9 cellular contexts compared by ENCODE assay signal in the genomic region with DNA sequence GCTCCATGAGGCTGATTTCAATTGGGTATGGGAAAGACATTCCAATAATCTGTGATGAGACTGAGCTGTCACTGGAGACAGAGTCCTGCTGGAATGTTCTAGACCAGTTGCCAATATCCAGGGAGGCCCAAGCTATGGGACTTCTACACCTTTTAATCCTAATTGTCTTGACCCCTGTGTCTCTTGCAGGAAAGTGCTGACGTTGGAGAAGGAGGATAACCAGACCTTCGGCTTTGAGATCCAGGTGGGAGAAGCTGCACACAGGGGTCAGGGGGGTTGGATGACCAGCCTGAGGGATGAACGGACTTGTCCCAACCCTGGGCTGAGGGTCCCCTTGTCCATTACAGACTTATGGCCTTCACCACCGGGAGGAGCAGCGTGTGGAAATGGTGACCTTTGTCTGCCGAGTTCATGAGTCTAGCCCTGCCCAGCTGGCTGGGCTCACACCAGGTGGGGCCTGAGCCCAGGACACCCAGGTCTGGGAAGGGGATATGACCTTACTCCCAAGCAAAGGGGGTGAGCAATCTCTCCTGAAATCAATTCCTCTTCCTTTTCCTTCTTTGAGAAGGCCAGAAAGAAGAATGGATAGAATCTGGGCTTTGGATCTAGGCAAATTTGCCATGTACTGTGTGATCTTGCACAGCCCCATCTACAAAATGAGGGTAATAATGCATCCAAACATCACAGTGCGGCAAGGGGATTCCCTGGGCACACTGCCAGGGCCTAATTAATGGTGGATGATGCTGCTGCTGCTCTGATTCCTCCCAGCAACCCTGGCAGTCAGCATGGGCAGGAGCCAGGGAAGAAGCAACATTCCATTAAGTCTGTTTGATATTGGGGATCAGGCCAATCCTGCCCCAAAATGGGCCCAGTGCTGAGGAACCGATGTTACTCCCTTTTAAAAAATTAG. TPM values are rescaled to one million over a fixed set of nuclear protein-coding genes. Genes with fewer than 3 reads are reported as not detected.
DNase-seq lines count a peak whose midpoint lies in the region.
"Had no signal": no experiment of that assay in that cellular context is flagged by ENCODE, and none has a peak within 500 bp of the region (broad histone marks: within the 10 kb centered on the region; RNA-seq: fewer than 3 reads in every experiment).

No MANE protein-coding gene starts in this region.

- H3K27ac ChIP-seq in SK-N-MC: 0 out of 2 replicates have a peak overlapping the region, but pooled peaks have one; percentile 50

- H3K9me3 ChIP-seq in SK-N-MC (ENCODE audit: low read depth, low read length) (no peaks in the 10 kb centered on the region), iPS-15b (ENCODE audit: control insufficient read depth, insufficient read depth, low read length) (no peaks in the 10 kb centered on the region), skeletal muscle satellite cell (replicated peaks; ENCODE audit: low read length) (no peaks in the 10 kb centered on the region)

- DNase-seq in H7: peak; percentile 39
- no peak for DNase-seq in SK-N-MC (ENCODE audit: low read depth, low spot score)
- DNase-seq in activated effector memory CD4-positive, alpha-beta T cell treated with Interleukin-2 at 50 U/mL for 16 hours: no peak
- no peak for DNase-seq in kidney tubule cell (ENCODE audit: low spot score)
- no peak for DNase-seq in stimulated activated CD8-positive, alpha-beta memory T cell treated with anti-CD3 and anti-CD28 coated beads, Interleukin-4, amount 100 ng/mL, for 48 hours
- DNase-seq in A172 (ENCODE audit: low spot score): no peak
- DNase-seq: GDM1 had no signal

- H3K9ac ChIP-seq in SK-N-MC (ENCODE audit: insufficient read length) (peak overlapping the region; percentile 26), iPS-15b (ENCODE audit: low read depth, low read length) (peak overlapping the region; percentile 37), skeletal muscle satellite cell (ENCODE audit: low read depth, low read length) (peak overlapping the region; percentile 45)

- H3K36me3 ChIP-seq in H7 (replicated peaks; ENCODE audit: control insufficient read depth, insufficient read depth, low read length) (no peaks in the 10 kb centered on the region), SK-N-MC (ENCODE audit: insufficient read depth, low read length) (peaks cover 10% of the 10 kb centered on the region; the same call in 1 of the 2 replicates), iPS-15b (ENCODE audit: control insufficient read depth, insufficient read depth, low read length) (no peaks in the 10 kb centered on the region), skeletal muscle satellite cell (ENCODE audit: insufficient read depth, low read length) (no peaks in the 10 kb centered on the region)

- H3K4me2 ChIP-seq in skeletal muscle satellite cell (ENCODE audit: low read length): peak overlapping the region; percentile 28

- no peak overlapping the region for H3K4me3 ChIP-seq in H7 (ENCODE audit: insufficient read depth, low read depth, low read length)
- no peak overlapping the region for H3K4me3 ChIP-seq in SK-N-MC
- H3K4me3 ChIP-seq in iPS-15b (ENCODE audit: low read depth, low read length): peak overlapping the region; percentile 8
- H3K4me3 ChIP-seq in skeletal muscle satellite cell (ENCODE audit: low read length): peak overlapping the region; percentile 7

- peaks cover 17% of the 10 kb centered on the region for H3K4me1 ChIP-seq in iPS-15b (ENCODE audit: control insufficient read depth, insufficient read depth, low read length)
- peaks cover 30% of the 10 kb centered on the region for H3K4me1 ChIP-seq in skeletal muscle satellite cell (ENCODE audit: control insufficient read depth, insufficient read depth, low read length)

- peaks cover 52% of the 10 kb centered on the region for H3K27me3 ChIP-seq in H7 (ENCODE audit: control insufficient read depth, insufficient read depth, low read length)
- peaks cover 68% of the 10 kb centered on the region for H3K27me3 ChIP-seq in iPS-15b (ENCODE audit: control insufficient read depth, insufficient read depth, low read length)
- H3K27me3 ChIP-seq in skeletal muscle satellite cell (ENCODE audit: control insufficient read depth, insufficient read depth, low read length): peaks cover 11% of the 10 kb centered on the region

RNA-seq across cellular contexts. Expression of a gene that starts 4.2 kb away (rescaled TPM):
- total RNA-seq in H7 (2014; rRNA removed; shearing (Covaris generic)): 2.2 and 3.6 TPM in 2 replicates
- 3.5 and 7.9 TPM in 2 replicates for total RNA-seq in skeletal muscle satellite cell (2012; rRNA removed)
- 2.3 and 3.3 TPM in 2 replicates for total RNA-seq in A172 (2014; rRNA removed; shearing (Covaris generic))

RNA-seq across cellular contexts. Expression of a gene that starts 40.3 kb away (rescaled TPM):
- total RNA-seq in H7 (2014; rRNA removed; shearing (Covaris generic)): 11.8 and 29.6 TPM in 2 replicates
- total RNA-seq in skeletal muscle satellite cell (2012; rRNA removed): 1.1 and 1.5 TPM in 2 replicates
- total RNA-seq in A172 (2014; rRNA removed; shearing (Covaris generic)): 1.5 and 3.3 TPM in 2 replicates

RNA-seq across cellular contexts. Expression of a gene that starts 58.8 kb away (rescaled TPM):
- 67.3 and 75.7 TPM in 2 replicates for total RNA-seq in H7 (2014; rRNA removed; shearing (Covaris generic))
- total RNA-seq in skeletal muscle satellite cell (2012; rRNA removed): 45.9 and 56.3 TPM in 2 replicates
- 70.3 and 74.7 TPM in 2 replicates for total RNA-seq in A172 (2014; rRNA removed; shearing (Covaris generic))

RNA-seq across cellular contexts. Expression of a gene that starts 59.4 kb away (rescaled TPM):
- total RNA-seq in H7 (2014; rRNA removed; shearing (Covaris generic)): 14.1 and 14.9 TPM in 2 replicates
- 8.3 and 8.4 TPM in 2 replicates for total RNA-seq in skeletal muscle satellite cell (2012; rRNA removed)
- total RNA-seq in A172 (2014; rRNA removed; shearing (Covaris generic)): 3.8 and 6.9 TPM in 2 replicates

Comparison
In these comparisons a context has a peak if more than half of its experiments do, and no peak if none do; other contexts are left out.
1. H3K4me3 ChIP-seq: peak in iPS-15b (single experiment) and skeletal muscle satellite cell (single experiment); none in H7 (single experiment) and SK-N-MC (single experiment).
2. Peak in every context shown above with its lines, with median percentiles within 50 percentile points of each other: H3K9ac ChIP-seq.